In genomic region chr18:6202861-6203260, GRCh38 we compare ENCODE assay signal across 31 cellular contexts.
"Had no signal": no experiment of that assay in that cellular context is flagged by ENCODE, and none has a peak within 500 bp of the region (broad histone marks: within the 10 kb centered on the region; RNA-seq: fewer than 3 reads in every experiment).

No MANE protein-coding gene starts in this region.

- H3K27me3 Mint-ChIP-seq: naive B cell; natural killer cell treated with Interleukin-12 subunit alpha and Interleukin-12 subunit beta and Interleukin-15 and Interleukin-18, amount 100 ng/mL, for 72 hours; progenitor cell of endocrine pancreas; stimulated activated memory B cell treated with anti-CD40 and anti-IgM and Interleukin-4, amounts not matched to agents 10 μg/mL and 1 μg/mL and 100 μg/mL, for 72 hours; stimulated activated naive CD8-positive, alpha-beta T cell treated with anti-CD3 and anti-CD28 coated beads, Interleukin-15, amount 100 ng/mL, for 72 hours had no signal

- H3K4me3 Mint-ChIP-seq: naive B cell; naive thymus-derived CD8-positive, alpha-beta T cell; natural killer cell treated with Interleukin-12 subunit alpha and Interleukin-12 subunit beta and Interleukin-15 and Interleukin-18, amount 100 ng/mL, for 72 hours; nephron progenitor cell; neural crest cell; stimulated activated memory B cell treated with anti-CD40 and anti-IgM and Interleukin-4, amounts not matched to agents 10 μg/mL and 1 μg/mL and 100 μg/mL, for 72 hours; stimulated activated naive CD8-positive, alpha-beta T cell treated with anti-CD3 and anti-CD28 coated beads, Interleukin-15, amount 100 ng/mL, for 72 hours; type B pancreatic cell had no signal

- ATAC-seq: naive thymus-derived CD8-positive, alpha-beta T cell; natural killer cell treated with Interleukin-12 subunit alpha and Interleukin-12 subunit beta and Interleukin-15 and Interleukin-18, amount 100 ng/mL, for 72 hours; psoas muscle; right lobe of liver; stimulated activated memory B cell treated with anti-CD40 and anti-IgM and Interleukin-4, amounts not matched to agents 10 μg/mL and 1 μg/mL and 100 μg/mL, for 72 hours; stimulated activated naive CD8-positive, alpha-beta T cell treated with anti-CD3 and anti-CD28 coated beads, Interleukin-15, amount 100 ng/mL, for 72 hours; stimulated activated naive CD8-positive, alpha-beta T cell treated with anti-CD3 and anti-CD28 coated beads, Interleukin-15, Interleukin-2, amounts not matched to agents 100 U/mL and 50 U/mL, for 24 hours; upper lobe of right lung had no signal

- H3K4me1 ChIP-seq: parathyroid adenoma, psoas muscle, right lobe of liver, sigmoid colon, spleen, tibial artery, transverse colon, upper lobe of right lung, uterus had no signal

- H3K4me1 Mint-ChIP-seq: naive B cell; nephron progenitor cell; neural crest cell; stimulated activated memory B cell treated with anti-CD40 and anti-IgM and Interleukin-4, amounts not matched to agents 10 μg/mL and 1 μg/mL and 100 μg/mL, for 72 hours; stimulated activated naive CD8-positive, alpha-beta T cell treated with anti-CD3 and anti-CD28 coated beads, Interleukin-15, amount 100 ng/mL, for 72 hours had no signal

- H3K4me3 ChIP-seq: ovary, psoas muscle, right lobe of liver, sigmoid colon, smooth muscle cell, spleen, thoracic aorta, tibial artery, transverse colon, upper lobe of right lung, uterus had no signal

- H3K36me3 Mint-ChIP-seq: naive thymus-derived CD8-positive, alpha-beta T cell; type B pancreatic cell had no signal

- DNase-seq: naive B cell; naive thymus-derived CD8-positive, alpha-beta T cell; nephron progenitor cell; occipital lobe; ovary; posterior cingulate gyrus; psoas muscle; right cardiac atrium; right lobe of liver; sigmoid colon; spleen; stimulated activated CD4-positive, alpha-beta T cell treated with anti-CD3 and anti-CD28 coated beads, Interleukin-12 subunit alpha, Interleukin-12 subunit beta, amount 100 ng/mL, for 4 hours; stimulated activated CD4-positive, alpha-beta T cell treated with anti-CD3 and anti-CD28 coated beads, Interleukin-1b, Interleukin-23, amount 100 ng/mL, for 48 hours; stimulated activated CD4-positive, alpha-beta T cell treated with anti-CD3 and anti-CD28 coated beads, Interleukin-4, amount 100 ng/mL, for 1 hour; stimulated activated CD4-positive, alpha-beta T cell treated with anti-CD3 and anti-CD28 coated beads, Interleukin-4, amount 100 ng/mL, for 4 hours; stimulated activated CD8-positive, alpha-beta memory T cell treated with anti-CD3 and anti-CD28 coated beads, Interleukin-4, amount 100 ng/mL, for 48 hours; stimulated activated naive CD4-positive, alpha-beta T cell; stimulated activated naive CD8-positive, alpha-beta T cell treated with anti-CD3 and anti-CD28 coated beads, Interleukin-15, amount 100 ng/mL, for 72 hours; stimulated activated naive CD8-positive, alpha-beta T cell treated with anti-CD3 and anti-CD28 coated beads, Interleukin-15, Interleukin-2, amounts not matched to agents 100 U/mL and 50 U/mL, for 24 hours; tibial artery; transverse colon; upper lobe of right lung; uterus had no signal

- H3K27ac Mint-ChIP-seq: naive thymus-derived CD8-positive, alpha-beta T cell; natural killer cell treated with Interleukin-12 subunit alpha and Interleukin-12 subunit beta and Interleukin-15 and Interleukin-18, amount 100 ng/mL, for 72 hours; nephron progenitor cell; progenitor cell of endocrine pancreas; stimulated activated memory B cell treated with anti-CD40 and anti-IgM and Interleukin-4, amounts not matched to agents 10 μg/mL and 1 μg/mL and 100 μg/mL, for 72 hours; stimulated activated naive CD8-positive, alpha-beta T cell treated with anti-CD3 and anti-CD28 coated beads, Interleukin-15, amount 100 ng/mL, for 72 hours; type B pancreatic cell had no signal

- H3K9me3 Mint-ChIP-seq: natural killer cell treated with Interleukin-12 subunit alpha and Interleukin-12 subunit beta and Interleukin-15 and Interleukin-18, amount 100 ng/mL, for 72 hours; nephron progenitor cell; neural crest cell; type B pancreatic cell had no signal

- H3K9me3 ChIP-seq: ovary, psoas muscle, right lobe of liver, sigmoid colon, spleen, thoracic aorta, tibial artery, transverse colon, upper lobe of right lung, uterus had no signal

- H3K27ac ChIP-seq: ovary, parathyroid adenoma, psoas muscle, right lobe of liver, sigmoid colon, spleen, thoracic aorta, tibial artery, transverse colon, upper lobe of right lung, uterus had no signal

- H3K27me3 ChIP-seq: ovary, right lobe of liver, sigmoid colon, spleen, tibial artery, transverse colon, upper lobe of right lung, uterus had no signal

- H3K36me3 ChIP-seq: ovary, right lobe of liver, sigmoid colon, spleen, thoracic aorta, tibial artery, transverse colon, upper lobe of right lung, uterus had no signal
